ENCODE assay signal across 1 cellular context in the genomic region with DNA sequence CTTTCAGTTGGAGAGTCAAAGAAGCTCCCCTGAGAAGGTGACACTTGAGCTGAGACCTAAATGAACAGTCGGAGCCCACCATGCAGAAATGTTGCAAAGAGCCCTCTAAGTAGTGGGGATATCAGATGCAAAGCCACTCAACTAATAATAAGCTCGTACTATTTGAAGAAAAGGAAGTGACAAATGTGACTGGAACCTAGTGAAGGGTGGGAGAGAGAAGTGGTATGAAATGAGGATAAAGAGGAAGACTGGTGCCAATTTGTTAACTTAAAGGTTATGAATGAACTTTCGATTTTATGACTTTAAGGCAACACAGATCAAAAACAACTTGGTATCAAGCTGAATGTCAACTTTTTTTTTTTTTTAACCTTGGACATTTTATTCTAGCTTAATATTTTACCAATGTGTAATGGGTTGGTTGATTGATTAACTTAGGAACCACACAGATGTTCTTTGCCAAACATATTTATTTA.
TF ChIP-seq lines count a peak whose summit lies in the region.

No MANE protein-coding gene starts in this region.

TF ChIP-seq in GM12878, 131 proteins besides CTCF, POLR2A, EP300 and RAD21 (continued from another document):
- TF ChIP-seq, protein P1, sequence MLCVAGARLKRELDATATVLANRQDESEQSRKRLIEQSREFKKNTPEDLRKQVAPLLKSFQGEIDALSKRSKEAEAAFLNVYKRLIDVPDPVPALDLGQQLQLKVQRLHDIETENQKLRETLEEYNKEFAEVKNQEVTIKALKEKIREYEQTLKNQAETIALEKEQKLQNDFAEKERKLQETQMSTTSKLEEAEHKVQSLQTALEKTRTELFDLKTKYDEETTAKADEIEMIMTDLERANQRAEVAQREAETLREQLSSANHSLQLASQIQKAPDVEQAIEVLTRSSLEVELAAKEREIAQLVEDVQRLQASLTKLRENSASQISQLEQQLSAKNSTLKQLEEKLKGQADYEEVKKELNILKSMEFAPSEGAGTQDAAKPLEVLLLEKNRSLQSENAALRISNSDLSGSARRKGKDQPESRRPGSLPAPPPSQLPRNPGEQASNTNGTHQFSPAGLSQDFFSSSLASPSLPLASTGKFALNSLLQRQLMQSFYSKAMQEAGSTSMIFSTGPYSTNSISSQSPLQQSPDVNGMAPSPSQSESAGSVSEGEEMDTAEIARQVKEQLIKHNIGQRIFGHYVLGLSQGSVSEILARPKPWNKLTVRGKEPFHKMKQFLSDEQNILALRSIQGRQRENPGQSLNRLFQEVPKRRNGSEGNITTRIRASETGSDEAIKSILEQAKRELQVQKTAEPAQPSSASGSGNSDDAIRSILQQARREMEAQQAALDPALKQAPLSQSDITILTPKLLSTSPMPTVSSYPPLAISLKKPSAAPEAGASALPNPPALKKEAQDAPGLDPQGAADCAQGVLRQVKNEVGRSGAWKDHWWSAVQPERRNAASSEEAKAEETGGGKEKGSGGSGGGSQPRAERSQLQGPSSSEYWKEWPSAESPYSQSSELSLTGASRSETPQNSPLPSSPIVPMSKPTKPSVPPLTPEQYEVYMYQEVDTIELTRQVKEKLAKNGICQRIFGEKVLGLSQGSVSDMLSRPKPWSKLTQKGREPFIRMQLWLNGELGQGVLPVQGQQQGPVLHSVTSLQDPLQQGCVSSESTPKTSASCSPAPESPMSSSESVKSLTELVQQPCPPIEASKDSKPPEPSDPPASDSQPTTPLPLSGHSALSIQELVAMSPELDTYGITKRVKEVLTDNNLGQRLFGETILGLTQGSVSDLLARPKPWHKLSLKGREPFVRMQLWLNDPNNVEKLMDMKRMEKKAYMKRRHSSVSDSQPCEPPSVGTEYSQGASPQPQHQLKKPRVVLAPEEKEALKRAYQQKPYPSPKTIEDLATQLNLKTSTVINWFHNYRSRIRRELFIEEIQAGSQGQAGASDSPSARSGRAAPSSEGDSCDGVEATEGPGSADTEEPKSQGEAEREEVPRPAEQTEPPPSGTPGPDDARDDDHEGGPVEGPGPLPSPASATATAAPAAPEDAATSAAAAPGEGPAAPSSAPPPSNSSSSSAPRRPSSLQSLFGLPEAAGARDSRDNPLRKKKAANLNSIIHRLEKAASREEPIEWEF (IDR thresholded peaks at IDR 0.05; ENCODE audit: insufficient replicate concordance, low read depth, low read length) = peak; percentile 46
